Comparison of ENCODE assay signal across 8 cellular contexts in genomic region chr22:42269407-42270177, GRCh38. TPM values are rescaled to one million over a fixed set of nuclear protein-coding genes. Genes with fewer than 3 reads are reported as not detected.
DNase-seq lines count a peak whose midpoint lies in the region; ATAC-seq, FAIRE-seq and TF ChIP-seq lines count a peak whose summit lies in the region.

No MANE protein-coding gene starts in this region.

- H3K4me2 ChIP-seq in endothelial cell of umbilical vein (ENCODE audit: insufficient read depth, low read length) = peak overlapping the region; percentile 88

- H3K9me1 ChIP-seq in endothelial cell of umbilical vein (replicated peaks; ENCODE audit: control insufficient read depth, extremely low read depth, insufficient read depth, low read length) = no peaks in the 10 kb centered on the region

- peaks cover 30% of the 10 kb centered on the region for H3K4me1 Mint-ChIP-seq in stimulated activated memory B cell treated with anti-CD40 and anti-IgM and Interleukin-4, amounts not matched to agents 10 μg/mL and 1 μg/mL and 100 μg/mL, for 72 hours

- H3K4me1 ChIP-seq in endothelial cell of umbilical vein (ENCODE audit: control insufficient read depth, extremely low read depth, insufficient read depth, low read length) = peaks cover 7% of the 10 kb centered on the region
- H3K4me1 ChIP-seq in muscle layer of duodenum (ENCODE audit: control insufficient read depth in 1 of 2, insufficient read depth in 2 of 2, low read length in 2 of 2) = peaks cover 4 to 15% of the 10 kb centered on the region in 2 donors

- H3K4me3 Mint-ChIP-seq in stimulated activated memory B cell treated with anti-CD40 and anti-IgM and Interleukin-4, amounts not matched to agents 10 μg/mL and 1 μg/mL and 100 μg/mL, for 72 hours = peak overlapping the region; percentile 84

- peak overlapping the region; percentile 61 to 99 (median 74) for H3K4me3 ChIP-seq in endothelial cell of umbilical vein (replicated peaks in 1 of 3; ENCODE audit: insufficient read depth in 1 of 3, low read depth in 1 of 3, low read length in 3 of 3)
- peak overlapping the region; percentile 68 to 98 for H3K4me3 ChIP-seq in muscle layer of duodenum (ENCODE audit: low read depth in 1 of 2, low read length in 2 of 2)

- ATAC-seq in HG02973 (IDR thresholded peaks at IDR 0.05; ENCODE audit: unreplicated experiment) = peak; percentile 35
- ATAC-seq in stimulated activated memory B cell treated with anti-CD40 and anti-IgM and Interleukin-4, amounts not matched to agents 10 μg/mL and 1 μg/mL and 100 μg/mL, for 72 hours = peak; percentile 75

- H3K36me3 Mint-ChIP-seq in stimulated activated memory B cell treated with anti-CD40 and anti-IgM and Interleukin-4, amounts not matched to agents 10 μg/mL and 1 μg/mL and 100 μg/mL, for 72 hours = no peaks in the 10 kb centered on the region

- CTCF ChIA-PET in endothelial cell of umbilical vein (lab: Charles Lee) = interaction anchor here (0.6 to 1.1 kb wide), 6 partner anchors 12 to 99 kb away, joined by 3 to 4 read pairs (median 3); no protein-coding TSS in a partner anchor

- POLR2A ChIA-PET in endothelial cell of umbilical vein (lab: Charles Lee) = no interaction called here

- dilution Hi-C loops in endothelial cell of umbilical vein (cut with MboI; ENCODE audit: extremely low pct_ligation_motif_present, low sequenced_read_pairs) = no loop called here

- H3K79me2 ChIP-seq in endothelial cell of umbilical vein (ENCODE audit: control insufficient read depth, insufficient read depth, low read length) = peaks cover 52% of the 10 kb centered on the region

- H3K9me3 ChIP-seq in endothelial cell of umbilical vein (replicated peaks; ENCODE audit: control insufficient read depth, insufficient read depth, low read length) (no peaks in the 10 kb centered on the region), muscle layer of duodenum (ENCODE audit: control insufficient read depth in 1 of 2, low read length in 2 of 2) (no peaks in the 10 kb centered on the region)

- H3K27me3 Mint-ChIP-seq in stimulated activated memory B cell treated with anti-CD40 and anti-IgM and Interleukin-4, amounts not matched to agents 10 μg/mL and 1 μg/mL and 100 μg/mL, for 72 hours = no peaks in the 10 kb centered on the region

- H3K27me3 ChIP-seq in endothelial cell of umbilical vein (ENCODE audit: control insufficient read depth in 2 of 2, insufficient read depth in 2 of 2, low read length in 2 of 2) = no peaks in the 10 kb centered on the region
- no peaks in the 10 kb centered on the region for H3K27me3 ChIP-seq in muscle layer of duodenum (ENCODE audit: low read depth, low read length)

- H3K27ac Mint-ChIP-seq in stimulated activated memory B cell treated with anti-CD40 and anti-IgM and Interleukin-4, amounts not matched to agents 10 μg/mL and 1 μg/mL and 100 μg/mL, for 72 hours = peak overlapping the region; percentile 67

- intact Hi-C loops in endothelial cell of umbilical vein (cut with micrococcal nuclease) = loop anchor here (5.0 to 10.0 kb wide), 2 partner anchors 97 to 165 kb away; partner anchors contain the start of gene NFAM1

- TSS peak; percentile 16 for BruUV-seq in endothelial cell of umbilical vein (replicated peaks; lab: Mats Ljungman, UMichigan)

- H3K9me3 Mint-ChIP-seq in stimulated activated memory B cell treated with anti-CD40 and anti-IgM and Interleukin-4, amounts not matched to agents 10 μg/mL and 1 μg/mL and 100 μg/mL, for 72 hours = no peaks in the 10 kb centered on the region

- H3K9ac ChIP-seq in endothelial cell of umbilical vein (replicated peaks; ENCODE audit: extremely low read depth, insufficient read depth, low read length) = peak overlapping the region; percentile 82

- TF ChIP-seq CTCF in 22Rv1 (IDR thresholded peaks at IDR 0.05) (peak; percentile 41), endothelial cell of umbilical vein (IDR thresholded peaks at IDR 0.05; ENCODE audit: extremely low read depth in 1 of 2, insufficient read depth in 1 of 2, low read depth in 1 of 2, low read length in 2 of 2) (no peak)

- H2AFZ ChIP-seq in endothelial cell of umbilical vein (ENCODE audit: low read depth, low read length) = peak overlapping the region; percentile 79

- H3K27ac ChIP-seq in 22Rv1 (peak overlapping the region; percentile 90), endothelial cell of umbilical vein (ENCODE audit: insufficient read depth, low read depth, low read length) (peak overlapping the region; percentile 48), muscle layer of duodenum (ENCODE audit: low read length) (peak overlapping the region; percentile 39)

- peak; percentile 70 for DNase-seq in GM18507 (ENCODE audit: extremely low spot score, insufficient read length, low read depth)
- DNase-seq in NCI-H510A treated with DMSO at 0.1 percent for 48 hours (lab: John Stamatoyannopoulos, UW) = peak; percentile 26
- DNase-seq in activated CD8-positive, alpha-beta memory T cell treated with anti-CD3 and anti-CD28 coated beads for 4 hours (ENCODE audit: low read depth in 2 of 2) = peak; percentile 29 to 40
- DNase-seq in endothelial cell of umbilical vein (ENCODE audit: low read depth, low spot score) = peak; percentile 28

- no peak for TF ChIP-seq POLR2A in endothelial cell of umbilical vein (IDR thresholded peaks at IDR 0.05; ENCODE audit: low read depth, low read length)

- peak; percentile 72 for FAIRE-seq in GM18507 (lab: Jason Lieb, UNC)
- peak; percentile 21 for FAIRE-seq in endothelial cell of umbilical vein (lab: Jason Lieb, UNC)

- peaks cover 11% of the 10 kb centered on the region for H4K20me1 ChIP-seq in endothelial cell of umbilical vein (replicated peaks; ENCODE audit: control insufficient read depth, extremely low read depth, insufficient read depth, low read length)

- H3K36me3 ChIP-seq in endothelial cell of umbilical vein (ENCODE audit: control insufficient read depth in 2 of 2, extremely low read depth in 1 of 2, insufficient read depth in 2 of 2, low read length in 2 of 2) = no peaks in the 10 kb centered on the region
- no peaks in the 10 kb centered on the region for H3K36me3 ChIP-seq in muscle layer of duodenum (ENCODE audit: control insufficient read depth in 1 of 2, insufficient read depth in 2 of 2, low read length in 2 of 2)

TF ChIP-seq in endothelial cell of umbilical vein, 7 proteins besides CTCF, POLR2A, EP300 and RAD21:
- TF ChIP-seq MYC (IDR thresholded peaks at IDR 0.05; ENCODE audit: low read depth, low read length) (no peak), JUN (IDR thresholded peaks at IDR 0.05; ENCODE audit: borderline replicate concordance, insufficient read depth, insufficient read length, low read depth) (no peak), POLR2AphosphoS5 (IDR thresholded peaks at IDR 0.05; ENCODE audit: insufficient read depth, low read depth, low read length) (no peak), FOS (IDR thresholded peaks at IDR 0.05; ENCODE audit: borderline replicate concordance, insufficient read depth, low read length) (no peak), GATA2 (IDR thresholded peaks at IDR 0.05; ENCODE audit: insufficient read depth, insufficient read length, low read depth, low read length) (no peak), MAX (IDR thresholded peaks at IDR 0.05; ENCODE audit: insufficient read depth, insufficient read length) (no peak), EZH2 (IDR thresholded peaks at IDR 0.05; ENCODE audit: borderline replicate concordance, low read depth, low read length, severe bottlenecking) (no peak)

RNA-seq across cellular contexts. Expression of gene TCF20, which starts 0.9 kb away (rescaled TPM):
- 36.7 and 38.3 TPM in 2 replicates for total RNA-seq in endothelial cell of umbilical vein
- polyA plus RNA-seq in endothelial cell of umbilical vein = 9.9 and 11.2 TPM in 2 replicates
- 16.7 and 17.2 TPM in 2 replicates for polyA plus RNA-seq in endothelial cell of umbilical vein (2011; cell fraction: cytosol; rRNA removed)
- 16.8 and 19.1 TPM in 2 replicates for polyA plus RNA-seq in endothelial cell of umbilical vein (2011; cell fraction: nucleus; rRNA removed)
- polyA plus RNA-seq in endothelial cell of umbilical vein (2012) = 11.7 and 12.0 TPM in 2 replicates
- 38.9 and 39.0 TPM in 2 replicates for polyA minus RNA-seq in endothelial cell of umbilical vein
- polyA minus RNA-seq in endothelial cell of umbilical vein (2011; cell fraction: cytosol; rRNA and poly(A)+ RNA removed) = 32.2 TPM
- polyA minus RNA-seq in endothelial cell of umbilical vein (2011; cell fraction: nucleus; rRNA and poly(A)+ RNA removed) = 21.5 and 24.5 TPM in 2 replicates

Comparison
In these comparisons a context has a peak if more than half of its experiments do, and no peak if none do; other contexts are left out.
1. Peak in every context shown above with its lines: DNase-seq, ATAC-seq, H3K4me3 ChIP-seq and H3K27ac ChIP-seq.
2. H3K27ac ChIP-seq: peak in every context shown above with its lines; median percentile 90 in 22Rv1; 48 in endothelial cell of umbilical vein; 39 in muscle layer of duodenum.